18 cellular contexts compared by ENCODE assay signal in genomic region chr2:15494877-15495276, GRCh38.
"Had no signal": no experiment of that assay in that cellular context is flagged by ENCODE, and none has a peak within 500 bp of the region (broad histone marks: within the 10 kb centered on the region; RNA-seq: fewer than 3 reads in every experiment).

No MANE protein-coding gene starts in this region.

- H3K9me3 Mint-ChIP-seq: activated naive CD4-positive, alpha-beta T cell treated with anti-CD3 and anti-CD28 coated beads, Interleukin-2, amount 50 U/mL, for 24 hours; activated T-cell treated with anti-CD3 and anti-CD28 coated beads, Interleukin-2, amount 50 U/mL, for 4 hours; central memory CD8-positive, alpha-beta T cell; effector memory CD8-positive, alpha-beta T cell; neural progenitor cell had no signal

- H3K36me3 ChIP-seq: neural progenitor cell, WERI-Rb-1 had no signal

- H3K4me3 ChIP-seq: gastroesophageal sphincter, hepatocyte, neural progenitor cell, sigmoid colon, spleen, stomach, testis had no signal

- H3K4me1 Mint-ChIP-seq: activated naive CD4-positive, alpha-beta T cell treated with anti-CD3 and anti-CD28 coated beads, Interleukin-2, amount 50 U/mL, for 24 hours; central memory CD8-positive, alpha-beta T cell had no signal

- H3K27ac Mint-ChIP-seq: activated CD8-positive, alpha-beta T cell treated with anti-CD3 and anti-CD28 coated beads for 36 hours; activated naive CD4-positive, alpha-beta T cell treated with anti-CD3 and anti-CD28 coated beads, Interleukin-2, amount 50 U/mL, for 24 hours; effector memory CD8-positive, alpha-beta T cell; neural progenitor cell; T-helper 17 cell had no signal

- H3K27ac ChIP-seq: gastroesophageal sphincter, hepatocyte, neural progenitor cell, sigmoid colon, spleen, stomach, testis, WERI-Rb-1 had no signal

- H3K4me3 Mint-ChIP-seq: activated CD8-positive, alpha-beta T cell treated with anti-CD3 and anti-CD28 coated beads for 36 hours; activated naive CD4-positive, alpha-beta T cell treated with anti-CD3 and anti-CD28 coated beads, Interleukin-2, amount 50 U/mL, for 24 hours; activated T-cell treated with anti-CD3 and anti-CD28 coated beads, Interleukin-2, amount 50 U/mL, for 4 hours; central memory CD8-positive, alpha-beta T cell; effector memory CD8-positive, alpha-beta T cell; neural progenitor cell; T-helper 17 cell had no signal

- H3K27me3 ChIP-seq: gastroesophageal sphincter, hepatocyte, neural progenitor cell, sigmoid colon, spleen, stomach, testis had no signal

- DNase-seq: activated CD8-positive, alpha-beta T cell treated with anti-CD3 and anti-CD28 coated beads for 36 hours; activated effector memory CD4-positive, alpha-beta T cell treated with anti-CD3 and anti-CD28 coated beads, Interleukin-2, amount 50 U/mL, for 16 hours; activated T-cell treated with anti-CD3 and anti-CD28 coated beads, Interleukin-2, amount 50 U/mL, for 4 hours; cortex of kidney; effector memory CD8-positive, alpha-beta T cell; islet precursor cell; mammary epithelial cell; sigmoid colon; spleen; stomach; T-helper 17 cell; testis; WERI-Rb-1 had no signal

- H3K4me1 ChIP-seq: gastroesophageal sphincter, neural progenitor cell, spleen, stomach, testis had no signal

- ATAC-seq: activated CD8-positive, alpha-beta T cell treated with anti-CD3 and anti-CD28 coated beads for 36 hours; activated T-cell treated with anti-CD3 and anti-CD28 coated beads, Interleukin-2, amount 50 U/mL, for 4 hours; effector memory CD8-positive, alpha-beta T cell; gastroesophageal sphincter; T-helper 17 cell had no signal

- H3K27me3 Mint-ChIP-seq: activated CD8-positive, alpha-beta T cell treated with anti-CD3 and anti-CD28 coated beads for 36 hours; activated naive CD4-positive, alpha-beta T cell treated with anti-CD3 and anti-CD28 coated beads, Interleukin-2, amount 50 U/mL, for 24 hours; central memory CD8-positive, alpha-beta T cell; effector memory CD8-positive, alpha-beta T cell; T-helper 17 cell had no signal

- H3K9me3 ChIP-seq: gastroesophageal sphincter, sigmoid colon, stomach, testis had no signal
